ENCODE assay signal across 8 cellular contexts in the genomic region with DNA sequence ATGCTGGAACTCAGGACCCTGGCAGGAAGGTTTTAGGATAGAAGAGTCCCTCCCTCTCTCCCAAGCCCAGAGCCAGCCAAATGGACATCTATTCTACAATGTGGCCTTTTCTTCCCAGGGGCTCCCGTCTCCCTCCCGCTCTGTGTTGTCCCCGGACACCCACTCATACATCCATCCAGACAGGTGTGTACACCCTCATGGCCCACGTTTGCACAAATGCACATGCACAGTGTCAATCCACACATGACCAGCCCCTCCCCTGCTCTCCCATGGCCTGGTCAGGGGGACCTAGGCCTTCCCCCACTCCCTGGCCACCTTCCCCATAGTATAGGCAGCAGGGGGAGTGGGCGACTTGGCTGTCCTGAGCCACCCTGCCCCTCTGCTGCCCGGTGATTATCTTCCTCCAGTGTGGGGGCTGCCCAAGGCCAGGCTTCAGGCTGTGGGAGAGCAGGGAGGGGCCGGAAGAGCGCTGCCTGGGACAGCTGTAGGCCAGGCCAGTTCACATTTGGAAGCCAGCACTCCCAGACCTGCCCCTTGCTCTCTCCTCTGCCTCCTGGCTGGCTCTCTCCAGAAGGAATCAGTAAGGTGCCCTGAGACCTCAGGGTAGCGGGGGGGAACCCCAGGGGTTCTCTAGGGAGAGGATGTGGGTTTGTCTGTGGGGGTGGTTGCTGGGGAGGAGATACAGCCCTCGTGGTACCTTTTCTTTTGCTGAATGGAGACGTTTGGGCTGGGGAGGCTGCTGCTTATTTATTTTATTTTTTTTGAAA. TPM values are rescaled to one million over a fixed set of nuclear protein-coding genes. Genes with fewer than 3 reads are reported as not detected.
A peak's percentile ranks its signal among the peaks of the same experiment; 100 is the strongest.
DNase-seq lines count a peak whose midpoint lies in the region; ATAC-seq and TF ChIP-seq lines count a peak whose summit lies in the region.

No MANE protein-coding gene starts in this region.

- peaks cover 14% of the 10 kb centered on the region for H3K36me3 Mint-ChIP-seq in activated CD4-positive, alpha-beta T cell treated with anti-CD3 and anti-CD28 coated beads, Interleukin-2, amount 10 ng/mL, durations not matched to agents 24 days and 14 days (ENCODE audit: low read depth)
- H3K36me3 Mint-ChIP-seq in naive thymus-derived CD4-positive, alpha-beta T cell = peaks cover 0 to 7% (median 0%) of the 10 kb centered on the region in 5 donors

- peaks cover 61% of the 10 kb centered on the region for H3K4me1 Mint-ChIP-seq in activated CD4-positive, alpha-beta T cell treated with anti-CD3 and anti-CD28 coated beads, Interleukin-2, amount 10 ng/mL, durations not matched to agents 24 days and 14 days
- peaks cover 30 to 74% (median 67%) of the 10 kb centered on the region in 7 donors for H3K4me1 Mint-ChIP-seq in naive thymus-derived CD4-positive, alpha-beta T cell

- intact Hi-C loops in activated CD4-positive, alpha-beta T cell treated with anti-CD3 and anti-CD28 coated beads, Interleukin-2, amount 10 ng/mL, durations not matched to agents 24 days and 14 days (cut with micrococcal nuclease) = loop anchor here (10.0 kb wide), 1 partner anchor 640 kb away; the partner anchor contains the start of gene KDM5B
- intact Hi-C loops in naive thymus-derived CD4-positive, alpha-beta T cell (cut with micrococcal nuclease) = loop anchor here (1.0 to 10.0 kb wide), 6 partner anchors 9 to 1160 kb away; partner anchors contain the start of genes CYB5R1 (in 1 of the 2), PCAT6 (in 1 of the 2) and TMEM183A (in 1 of the 2)

- peaks cover 55 to 60% of the 10 kb centered on the region in 2 donors for H3K4me1 ChIP-seq in naive thymus-derived CD4-positive, alpha-beta T cell (ENCODE audit: control insufficient read depth in 2 of 2, insufficient read depth in 2 of 2, low read length in 2 of 2)

- CTCF ChIA-PET in naive thymus-derived CD4-positive, alpha-beta T cell (lab: Charles Lee) = interaction anchor here (1.8 kb wide), 1 partner anchor 9 kb away, joined by 7 read pairs; no protein-coding TSS in a partner anchor

- peak overlapping the region; percentile 85 for H3K4me3 Mint-ChIP-seq in activated CD4-positive, alpha-beta T cell treated with anti-CD3 and anti-CD28 coated beads, Interleukin-2, amount 10 ng/mL, durations not matched to agents 24 days and 14 days
- H3K4me3 Mint-ChIP-seq in naive thymus-derived CD4-positive, alpha-beta T cell = peak overlapping the region; percentile 56 to 99 (median 68)

- no peaks in the 10 kb centered on the region for H3K27me3 Mint-ChIP-seq in activated CD4-positive, alpha-beta T cell treated with anti-CD3 and anti-CD28 coated beads, Interleukin-2, amount 10 ng/mL, durations not matched to agents 24 days and 14 days
- no peaks in the 10 kb centered on the region for H3K27me3 Mint-ChIP-seq in naive thymus-derived CD4-positive, alpha-beta T cell

- peak; percentile 13 for TF ChIP-seq POLR2A in GM15510 (IDR thresholded peaks at IDR 0.05; ENCODE audit: borderline replicate concordance, extremely low read depth, insufficient read length)

- no peaks in the 10 kb centered on the region for H3K9me3 Mint-ChIP-seq in activated CD4-positive, alpha-beta T cell treated with anti-CD3 and anti-CD28 coated beads, Interleukin-2, amount 10 ng/mL, durations not matched to agents 24 days and 14 days
- H3K9me3 Mint-ChIP-seq in naive thymus-derived CD4-positive, alpha-beta T cell = no peaks in the 10 kb centered on the region

- peak; percentile 93 for DNase-seq in activated CD4-positive, alpha-beta T cell treated with anti-CD3 and anti-CD28 coated beads, Interleukin-2, amount 10 ng/mL, durations not matched to agents 24 days and 14 days
- DNase-seq in naive thymus-derived CD4-positive, alpha-beta T cell = peak in 8 of 9 donors; percentile 80 to 89 (median 84)
- no peak for DNase-seq in NCI-H2171 (lab: John Stamatoyannopoulos, UW)
- no peak for DNase-seq in cerebellar cortex (ENCODE audit: low spot score)
- DNase-seq in midbrain (lab: John Stamatoyannopoulos, UW) = no peak
- no peak for DNase-seq in NCI-H1092 (lab: John Stamatoyannopoulos, UW)

- peak overlapping the region; percentile 43 for H3K4me3 ChIP-seq in naive thymus-derived CD4-positive, alpha-beta T cell (ENCODE audit: low read length)

- ATAC-seq in HG03045 (IDR thresholded peaks at IDR 0.05; ENCODE audit: unreplicated experiment) = peak; percentile 38
- peak; percentile 88 for ATAC-seq in naive thymus-derived CD4-positive, alpha-beta T cell

- no peaks in the 10 kb centered on the region for H3K9me3 ChIP-seq in naive thymus-derived CD4-positive, alpha-beta T cell (ENCODE audit: control insufficient read depth in 2 of 3, low read length in 3 of 3)

- POLR2A ChIA-PET in naive thymus-derived CD4-positive, alpha-beta T cell (lab: Charles Lee) = no interaction called here

- H3K27ac ChIP-seq in naive thymus-derived CD4-positive, alpha-beta T cell (ENCODE audit: low read depth, low read length) = peak overlapping the region; percentile 34

- no peaks in the 10 kb centered on the region for H3K36me3 ChIP-seq in naive thymus-derived CD4-positive, alpha-beta T cell (ENCODE audit: control insufficient read depth in 2 of 3, insufficient read depth in 3 of 3, low read length in 3 of 3)

- H3K27ac Mint-ChIP-seq in activated CD4-positive, alpha-beta T cell treated with anti-CD3 and anti-CD28 coated beads, Interleukin-2, amount 10 ng/mL, durations not matched to agents 24 days and 14 days = peak overlapping the region; percentile 97
- peak overlapping the region; percentile 51 to 82 (median 74) for H3K27ac Mint-ChIP-seq in naive thymus-derived CD4-positive, alpha-beta T cell

- no peaks in the 10 kb centered on the region for H3K27me3 ChIP-seq in naive thymus-derived CD4-positive, alpha-beta T cell (ENCODE audit: control insufficient read depth in 2 of 2, insufficient read depth in 2 of 2, low read length in 2 of 2)

RNA-seq across cellular contexts. Expression of gene PTPN7, which starts 4.1 kb away (rescaled TPM):
- total RNA-seq in activated CD4-positive, alpha-beta T cell treated with anti-CD3 and anti-CD28 coated beads, Interleukin-2, amount 10 ng/mL, durations not matched to agents 24 days and 14 days = 475 and 478 TPM in 2 replicates
- 100 to 1,000 TPM in 2 of 5 experiments, 10 to 100 TPM in 3; 43.2 to 258 (median 97.0) TPM for total RNA-seq in naive thymus-derived CD4-positive, alpha-beta T cell
- polyA plus RNA-seq in naive thymus-derived CD4-positive, alpha-beta T cell = 10 to 100 TPM; 40.4 to 78.6 TPM

RNA-seq across cellular contexts. Expression of gene ARL8A, which starts 19.9 kb away (rescaled TPM):
- total RNA-seq in activated CD4-positive, alpha-beta T cell treated with anti-CD3 and anti-CD28 coated beads, Interleukin-2, amount 10 ng/mL, durations not matched to agents 24 days and 14 days = 51.9 and 57.4 TPM in 2 replicates
- 10 to 100 TPM; 38.2 to 99.4 (median 54.3) TPM for total RNA-seq in naive thymus-derived CD4-positive, alpha-beta T cell
- 1 to 10 TPM; 5.5 to 6.3 TPM for polyA plus RNA-seq in naive thymus-derived CD4-positive, alpha-beta T cell

RNA-seq across cellular contexts. Expression of gene LGR6, which starts 29.1 kb away (rescaled TPM):
- not detected in 2 replicates for total RNA-seq in activated CD4-positive, alpha-beta T cell treated with anti-CD3 and anti-CD28 coated beads, Interleukin-2, amount 10 ng/mL, durations not matched to agents 24 days and 14 days
- total RNA-seq in naive thymus-derived CD4-positive, alpha-beta T cell = 1 to 10 TPM in 1 of 5 experiments, under 1 TPM in 3, not detected in 1; 0.16 to 5.8 (median 0.67) TPM
- under 1 TPM; 0.22 to 0.29 TPM for polyA plus RNA-seq in naive thymus-derived CD4-positive, alpha-beta T cell

RNA-seq across cellular contexts. Expression of gene GPR37L1, which starts 41.7 kb away (rescaled TPM):
- total RNA-seq in activated CD4-positive, alpha-beta T cell treated with anti-CD3 and anti-CD28 coated beads, Interleukin-2, amount 10 ng/mL, durations not matched to agents 24 days and 14 days = not detected in 2 replicates
- total RNA-seq in naive thymus-derived CD4-positive, alpha-beta T cell = not detected
- polyA plus RNA-seq in naive thymus-derived CD4-positive, alpha-beta T cell = under 1 TPM; 0.02 to 0.09 TPM

Comparison
In these comparisons a context has a peak if more than half of its experiments do, and no peak if none do; other contexts are left out.
1. DNase-seq: peak in activated CD4-positive, alpha-beta T cell treated with anti-CD3 and anti-CD28 coated beads, Interleukin-2, amount 10 ng/mL, durations not matched to agents 24 days and 14 days (single experiment) and naive thymus-derived CD4-positive, alpha-beta T cell (8 of 9); none in NCI-H2171 (single experiment), cerebellar cortex (single experiment), midbrain (single experiment) and NCI-H1092 (single experiment).